ENCODE assay signal across 16 cellular contexts in the genomic region with DNA sequence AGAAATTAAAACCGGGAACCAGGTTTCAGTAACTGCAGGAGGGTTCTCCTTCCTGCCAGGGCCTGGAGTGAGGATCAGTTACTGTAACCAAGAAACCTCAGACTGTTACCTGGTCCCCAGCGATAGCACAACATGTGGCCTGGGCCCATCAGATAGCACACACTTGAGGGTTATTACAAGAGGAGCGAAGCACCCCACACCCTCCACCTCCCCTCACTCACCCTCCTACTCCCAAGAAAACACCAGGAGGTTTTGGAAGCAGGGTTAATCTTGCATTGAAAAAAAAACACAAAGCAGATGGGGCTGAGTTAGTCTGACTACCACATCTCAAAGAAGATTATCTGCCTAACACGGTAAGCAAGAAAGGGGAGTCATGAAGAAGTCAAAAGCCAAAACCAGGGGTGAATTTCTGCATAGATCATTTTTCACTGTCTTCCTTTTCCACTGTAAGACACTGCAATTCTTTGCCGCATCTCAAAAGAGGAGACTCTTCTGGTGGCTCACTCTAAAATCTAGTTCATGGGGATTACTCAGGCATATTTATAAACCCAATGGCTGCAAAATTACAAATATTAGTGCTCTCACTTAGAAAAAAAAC.
DNase-seq lines count a peak whose midpoint lies in the region; ATAC-seq and TF ChIP-seq lines count a peak whose summit lies in the region.
"Had no signal": no experiment of that assay in that cellular context is flagged by ENCODE, and none has a peak within 500 bp of the region (broad histone marks: within the 10 kb centered on the region; RNA-seq: fewer than 3 reads in every experiment).

No MANE protein-coding gene starts in this region.

- H3K4me1 ChIP-seq in OCI-LY7 (ENCODE audit: insufficient read depth, low read length, poor library complexity, severe bottlenecking), result peaks cover 64% of the 10 kb centered on the region
- no peaks in the 10 kb centered on the region for H3K4me1 ChIP-seq in colonic mucosa

- CTCF ChIA-PET in activated CD8-positive, alpha-beta memory T cell treated with anti-CD3 and anti-CD28 coated beads, Interleukin-2, amount 10 ng/mL, durations not matched to agents 7 days and 5 days (lab: Charles Lee), result interaction anchor here (0.7 to 3.3 kb wide), 2 partner anchors 8 to 11 kb away, joined by 3 to 14 read pairs; no protein-coding TSS in a partner anchor
- CTCF ChIA-PET in OCI-LY7 (lab: Charles Lee; ENCODE audit: unreplicated experiment), result no interaction called here

- peaks cover 18% of the 10 kb centered on the region; the same call in 1 of the 2 replicates for H3K79me2 ChIP-seq in OCI-LY7 (ENCODE audit: insufficient read depth, low read depth, low read length)

- H2AFZ ChIP-seq in OCI-LY7 (ENCODE audit: low read length), result no peak overlapping the region

- H3K27ac ChIP-seq in OCI-LY7 (ENCODE audit: low read depth, low read length, poor library complexity, severe bottlenecking) (no peak overlapping the region), colonic mucosa (no peak overlapping the region)
- H3K27ac ChIP-seq: VCaP had no signal

- H3K9me3 ChIP-seq in OCI-LY7 (ENCODE audit: low read length), result no peaks in the 10 kb centered on the region
- no peaks in the 10 kb centered on the region for H3K9me3 ChIP-seq in colonic mucosa
- H3K9me3 ChIP-seq: esophagus squamous epithelium, mucosa of descending colon had no signal

- H3K36me3 ChIP-seq in OCI-LY7 (ENCODE audit: insufficient read depth, low read length) (no peaks in the 10 kb centered on the region), colonic mucosa (no peaks in the 10 kb centered on the region)
- H3K36me3 ChIP-seq: esophagus squamous epithelium had no signal

- no peak overlapping the region for H3K9ac ChIP-seq in colonic mucosa (ENCODE audit: low read depth in 2 of 2, low read length in 2 of 2)

- no peak overlapping the region for H3K4me3 Mint-ChIP-seq in activated CD8-positive, alpha-beta memory T cell treated with anti-CD3 and anti-CD28 coated beads, Interleukin-2, amount 10 ng/mL, durations not matched to agents 7 days and 5 days
- H3K4me3 Mint-ChIP-seq in central memory CD8-positive, alpha-beta T cell, result no peak overlapping the region
- peak overlapping the region; percentile 43 for H3K4me3 Mint-ChIP-seq in stimulated activated naive CD8-positive, alpha-beta T cell treated with anti-CD3 and anti-CD28 coated beads, Interleukin-15, Interleukin-2, amounts not matched to agents 100 ng/mL and 50 ng/mL, for 24 hours
- no peak overlapping the region for H3K4me3 Mint-ChIP-seq in mesothelial cell of epicardium

- peak; percentile 47 for DNase-seq in activated CD8-positive, alpha-beta memory T cell treated with anti-CD3 and anti-CD28 coated beads, Interleukin-2, amount 10 ng/mL, durations not matched to agents 7 days and 5 days
- DNase-seq in activated CD8-positive, alpha-beta memory T cell treated with anti-CD3 and anti-CD28 coated beads, Interleukin-2, amount 50 U/mL, for 4 hours, result no peak
- DNase-seq in OCI-LY7 (ENCODE audit: low spot score) (no peak), cerebellar nuclear complex (lab: John Stamatoyannopoulos, UW) (no peak), mesothelial cell of epicardium (ENCODE audit: low spot score in 2 of 2, unreplicated experiment in 2 of 2) (no peak), colonic mucosa (no peak)
- no peak for DNase-seq in central memory CD8-positive, alpha-beta T cell (ENCODE audit: low spot score in 2 of 2)
- DNase-seq: central memory CD4-positive, alpha-beta T cell; esophagus squamous epithelium; mucosa of descending colon; NCI-H526; stimulated activated CD4-positive, alpha-beta T cell treated with anti-CD3 and anti-CD28 coated beads, Interleukin-2, amount 100 ng/mL, for 24 hours had no signal

- no peak for TF ChIP-seq CTCF in OCI-LY7 (conservative IDR thresholded peaks at IDR 0.05; ENCODE audit: low read length)
- TF ChIP-seq CTCF in mesothelial cell of epicardium (IDR thresholded peaks at IDR 0.05; ENCODE audit: unreplicated experiment), result no peak
- TF ChIP-seq CTCF in colonic mucosa (IDR thresholded peaks at IDR 0.05), result no peak

- H3K4me2 ChIP-seq in OCI-LY7 (ENCODE audit: low read length), result peak overlapping the region; percentile 38; the same call in 1 of the 2 replicates

- H3K4me3 ChIP-seq in OCI-LY7 (ENCODE audit: low read depth, low read length, poor library complexity, severe bottlenecking) (no peak overlapping the region), colonic mucosa (no peak overlapping the region)
- H3K4me3 ChIP-seq: esophagus squamous epithelium, mucosa of descending colon had no signal

- H3K9me3 Mint-ChIP-seq in activated CD8-positive, alpha-beta memory T cell treated with anti-CD3 and anti-CD28 coated beads, Interleukin-2, amount 10 ng/mL, durations not matched to agents 7 days and 5 days (ENCODE audit: low read depth), result no peaks in the 10 kb centered on the region
- H3K9me3 Mint-ChIP-seq in central memory CD8-positive, alpha-beta T cell, result no peaks in the 10 kb centered on the region
- no peaks in the 10 kb centered on the region for H3K9me3 Mint-ChIP-seq in stimulated activated naive CD8-positive, alpha-beta T cell treated with anti-CD3 and anti-CD28 coated beads, Interleukin-15, Interleukin-2, amounts not matched to agents 100 ng/mL and 50 ng/mL, for 24 hours
- no peaks in the 10 kb centered on the region for H3K9me3 Mint-ChIP-seq in mesothelial cell of epicardium

- H4K20me1 ChIP-seq in OCI-LY7 (ENCODE audit: insufficient read depth, low read length), result no peaks in the 10 kb centered on the region; the same call in 1 of the 2 replicates

- BruUV-seq in OCI-LY7 (replicated peaks; lab: Mats Ljungman, UMichigan), result no TSS peak

- H3K9me2 ChIP-seq in OCI-LY7 (ENCODE audit: insufficient read depth, low read length), result no peaks in the 10 kb centered on the region

- peaks cover 12% of the 10 kb centered on the region for H3K36me3 Mint-ChIP-seq in activated CD8-positive, alpha-beta memory T cell treated with anti-CD3 and anti-CD28 coated beads, Interleukin-2, amount 10 ng/mL, durations not matched to agents 7 days and 5 days
- H3K36me3 Mint-ChIP-seq in central memory CD8-positive, alpha-beta T cell (ENCODE audit: insufficient read depth), result peaks cover 1% of the 10 kb centered on the region
- no peaks in the 10 kb centered on the region for H3K36me3 Mint-ChIP-seq in stimulated activated naive CD8-positive, alpha-beta T cell treated with anti-CD3 and anti-CD28 coated beads, Interleukin-15, Interleukin-2, amounts not matched to agents 100 ng/mL and 50 ng/mL, for 24 hours (ENCODE audit: low read depth)
- no peaks in the 10 kb centered on the region for H3K36me3 Mint-ChIP-seq in mesothelial cell of epicardium

- intact Hi-C loops in OCI-LY7 (cut with micrococcal nuclease; ENCODE audit: unreplicated experiment), result no loop called here
- intact Hi-C loops in colonic mucosa (cut with DNase I), result no loop called here

- POLR2A ChIA-PET in OCI-LY7 (lab: Charles Lee), result interaction anchor here (0.6 to 1.1 kb wide), 4 partner anchors 10 to 25 kb away, joined by 3 read pairs; no protein-coding TSS in a partner anchor

- H3K27me3 Mint-ChIP-seq in activated CD8-positive, alpha-beta memory T cell treated with anti-CD3 and anti-CD28 coated beads, Interleukin-2, amount 10 ng/mL, durations not matched to agents 7 days and 5 days, result no peaks in the 10 kb centered on the region
- H3K27me3 Mint-ChIP-seq in central memory CD8-positive, alpha-beta T cell, result no peaks in the 10 kb centered on the region
- H3K27me3 Mint-ChIP-seq in stimulated activated naive CD8-positive, alpha-beta T cell treated with anti-CD3 and anti-CD28 coated beads, Interleukin-15, Interleukin-2, amounts not matched to agents 100 ng/mL and 50 ng/mL, for 24 hours, result no peaks in the 10 kb centered on the region
- no peaks in the 10 kb centered on the region for H3K27me3 Mint-ChIP-seq in mesothelial cell of epicardium (ENCODE audit: low read depth)

- peaks cover 59% of the 10 kb centered on the region for H3K4me1 Mint-ChIP-seq in activated CD8-positive, alpha-beta memory T cell treated with anti-CD3 and anti-CD28 coated beads, Interleukin-2, amount 10 ng/mL, durations not matched to agents 7 days and 5 days
- peaks cover 68% of the 10 kb centered on the region for H3K4me1 Mint-ChIP-seq in central memory CD8-positive, alpha-beta T cell
- H3K4me1 Mint-ChIP-seq in stimulated activated naive CD8-positive, alpha-beta T cell treated with anti-CD3 and anti-CD28 coated beads, Interleukin-15, Interleukin-2, amounts not matched to agents 100 ng/mL and 50 ng/mL, for 24 hours (ENCODE audit: low read depth), result peaks cover 75% of the 10 kb centered on the region
- H3K4me1 Mint-ChIP-seq in mesothelial cell of epicardium, result peaks cover 31% of the 10 kb centered on the region

- H3K27me3 ChIP-seq in colonic mucosa, result no peaks in the 10 kb centered on the region
- H3K27me3 ChIP-seq: esophagus squamous epithelium had no signal

- peak; percentile 55 for ATAC-seq in activated CD8-positive, alpha-beta memory T cell treated with anti-CD3 and anti-CD28 coated beads, Interleukin-2, amount 10 ng/mL, durations not matched to agents 7 days and 5 days
- no peak for ATAC-seq in central memory CD8-positive, alpha-beta T cell (replicated peaks; ENCODE audit: extremely low read depth, poor library complexity, severe bottlenecking)
- ATAC-seq: HCT116, mucosa of descending colon, Right ventricle myocardium inferior had no signal

- peak overlapping the region; percentile 71 for H3K27ac Mint-ChIP-seq in activated CD8-positive, alpha-beta memory T cell treated with anti-CD3 and anti-CD28 coated beads, Interleukin-2, amount 10 ng/mL, durations not matched to agents 7 days and 5 days
- peak overlapping the region; percentile 9 for H3K27ac Mint-ChIP-seq in central memory CD8-positive, alpha-beta T cell (ENCODE audit: low read depth)
- peak overlapping the region; percentile 75 for H3K27ac Mint-ChIP-seq in stimulated activated naive CD8-positive, alpha-beta T cell treated with anti-CD3 and anti-CD28 coated beads, Interleukin-15, Interleukin-2, amounts not matched to agents 100 ng/mL and 50 ng/mL, for 24 hours
- no peak overlapping the region for H3K27ac Mint-ChIP-seq in mesothelial cell of epicardium
